Comparison of ENCODE assay signal across 18 cellular contexts in the genomic region with DNA sequence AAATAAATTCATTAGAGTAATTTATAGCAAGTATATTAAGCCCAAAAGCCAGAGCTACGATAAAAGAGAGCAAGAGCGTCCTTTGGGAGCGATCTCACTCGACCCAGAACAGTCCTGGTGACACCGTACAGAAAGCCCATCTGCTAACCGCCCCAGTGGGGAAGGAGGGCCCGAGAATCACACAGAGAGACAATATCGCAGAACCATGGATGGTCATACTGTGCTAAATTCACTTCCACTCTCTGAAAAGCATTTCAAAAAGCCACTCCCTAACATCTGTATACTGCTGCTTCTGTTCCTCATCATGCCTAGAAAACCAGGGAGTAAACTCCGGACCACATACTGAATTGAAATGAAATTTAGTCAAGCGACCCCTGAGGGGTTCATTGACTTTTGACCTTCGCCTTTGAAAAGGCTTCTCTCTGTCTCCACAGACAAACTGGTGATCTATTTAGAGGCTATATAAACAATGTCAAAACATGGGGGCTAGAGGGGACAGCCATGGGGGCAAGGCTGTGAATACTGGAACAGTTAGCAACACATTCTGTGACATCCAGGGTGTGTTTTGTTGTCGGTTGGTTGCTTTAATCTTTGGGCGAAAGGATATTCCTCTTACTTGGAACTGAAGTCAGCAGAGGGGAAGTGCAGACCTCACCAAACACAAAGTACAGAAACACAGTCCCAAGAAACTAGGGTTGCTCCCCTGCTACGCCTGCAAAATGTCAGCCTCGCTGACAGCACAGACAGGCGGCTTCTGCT.
DNase-seq lines count a peak whose midpoint lies in the region; ATAC-seq, FAIRE-seq and TF ChIP-seq lines count a peak whose summit lies in the region.
"Had no signal": no experiment of that assay in that cellular context is flagged by ENCODE, and none has a peak within 500 bp of the region (broad histone marks: within the 10 kb centered on the region; RNA-seq: fewer than 3 reads in every experiment).

No MANE protein-coding gene starts in this region.

- no peaks in the 10 kb centered on the region for H3K4me1 Mint-ChIP-seq in activated CD4-positive, alpha-beta T cell treated with anti-CD3 and anti-CD28 coated beads, Interleukin-2, amount 10 ng/mL, durations not matched to agents 24 days and 14 days
- H3K4me1 Mint-ChIP-seq in activated CD4-positive, alpha-beta T cell treated with anti-CD3 and anti-CD28 coated beads, Interleukin-2, amount 10 ng/mL, durations not matched to agents 7 days and 5 days = no peaks in the 10 kb centered on the region
- H3K4me1 Mint-ChIP-seq: stimulated activated effector memory CD8-positive, alpha-beta T cell treated with anti-CD3 and anti-CD28 coated beads, Interleukin-12 subunit alpha, Interleukin-12 subunit beta, amount 100 ng/mL, for 72 hours had no signal

- CTCF ChIA-PET in activated CD4-positive, alpha-beta T cell treated with anti-CD3 and anti-CD28 coated beads, Interleukin-2, amount 10 ng/mL, durations not matched to agents 7 days and 5 days (lab: Charles Lee) = interaction anchor here (1.4 kb wide), 1 partner anchor 14 kb away, joined by 3 read pairs; no protein-coding TSS in a partner anchor

- H3K36me3 Mint-ChIP-seq in activated CD4-positive, alpha-beta T cell treated with anti-CD3 and anti-CD28 coated beads, Interleukin-2, amount 10 ng/mL, durations not matched to agents 24 days and 14 days (ENCODE audit: low read depth) = no peaks in the 10 kb centered on the region
- H3K36me3 Mint-ChIP-seq in activated CD4-positive, alpha-beta T cell treated with anti-CD3 and anti-CD28 coated beads, Interleukin-2, amount 10 ng/mL, durations not matched to agents 7 days and 5 days (ENCODE audit: low read depth) = no peaks in the 10 kb centered on the region
- H3K36me3 Mint-ChIP-seq: activated naive CD4-positive, alpha-beta T cell treated with anti-CD3 and anti-CD28 coated beads, Interleukin-2, amount 50 U/mL, for 72 hours; CD8-positive, alpha-beta T cell; stimulated activated effector memory CD8-positive, alpha-beta T cell treated with anti-CD3 and anti-CD28 coated beads, Interleukin-12 subunit alpha, Interleukin-12 subunit beta, amount 100 ng/mL, for 72 hours had no signal

- FAIRE-seq in HTR-8/SVneo (lab: Jason Lieb, UNC) = no peak

- H3K4me2 ChIP-seq in osteoblast (ENCODE audit: insufficient read depth, low read length) = no peak overlapping the region

- ATAC-seq in left colon = peak; percentile 25
- ATAC-seq in GM21526 (IDR thresholded peaks at IDR 0.05; ENCODE audit: low FRiP score, unreplicated experiment) = no peak
- ATAC-seq: activated naive CD4-positive, alpha-beta T cell treated with anti-CD3 and anti-CD28 coated beads, Interleukin-2, amount 50 U/mL, for 72 hours; CD8-positive, alpha-beta T cell; stimulated activated effector memory CD8-positive, alpha-beta T cell treated with anti-CD3 and anti-CD28 coated beads, Interleukin-12 subunit alpha, Interleukin-12 subunit beta, amount 100 ng/mL, for 72 hours had no signal

- H3K27me3 ChIP-seq in osteoblast (ENCODE audit: insufficient read depth, low read length) = no peaks in the 10 kb centered on the region
- no peaks in the 10 kb centered on the region for H3K27me3 ChIP-seq in Peyer's patch

- TF ChIP-seq POLR2A in Peyer's patch (IDR thresholded peaks at IDR 0.05) = no peak

- H3K4me3 ChIP-seq in osteoblast (ENCODE audit: insufficient read depth, low read length) = no peak overlapping the region
- no peak overlapping the region for H3K4me3 ChIP-seq in Peyer's patch
- H3K4me3 ChIP-seq: prostate gland had no signal

- peak; percentile 37 for DNase-seq in activated CD4-positive, alpha-beta T cell treated with anti-CD3 and anti-CD28 coated beads, Interleukin-2, amount 10 ng/mL, durations not matched to agents 24 days and 14 days
- no peak for DNase-seq in activated CD4-positive, alpha-beta T cell treated with anti-CD3 and anti-CD28 coated beads, Interleukin-2, amount 10 ng/mL, durations not matched to agents 7 days and 5 days
- DNase-seq in left colon (peak in 1 of 2 donors; percentile 30), osteoblast (ENCODE audit: insufficient read length, low spot score, missing footprints) (no peak), amniotic stem cell (lab: John Stamatoyannopoulos, UW) (no peak), Peyer's patch (no peak), HTR-8/SVneo (ENCODE audit: insufficient read length, low spot score) (no peak)
- DNase-seq: activated CD4-positive, CD25-positive, alpha-beta regulatory T cell; CD8-positive, alpha-beta T cell; mammary epithelial cell; NCI-H2227 treated with DMSO at 0.1 percent for 48 hours; OCI-M1; stimulated activated CD4-positive, alpha-beta T cell treated with anti-CD3 and anti-CD28 coated beads, Interleukin-4, amount 100 ng/mL, for 24 hours had no signal

- H3K27ac Mint-ChIP-seq in activated CD4-positive, alpha-beta T cell treated with anti-CD3 and anti-CD28 coated beads, Interleukin-2, amount 10 ng/mL, durations not matched to agents 24 days and 14 days = no peak overlapping the region
- H3K27ac Mint-ChIP-seq in activated CD4-positive, alpha-beta T cell treated with anti-CD3 and anti-CD28 coated beads, Interleukin-2, amount 10 ng/mL, durations not matched to agents 7 days and 5 days = no peak overlapping the region
- H3K27ac Mint-ChIP-seq: activated naive CD4-positive, alpha-beta T cell treated with anti-CD3 and anti-CD28 coated beads, Interleukin-2, amount 50 U/mL, for 72 hours; CD8-positive, alpha-beta T cell; stimulated activated effector memory CD8-positive, alpha-beta T cell treated with anti-CD3 and anti-CD28 coated beads, Interleukin-12 subunit alpha, Interleukin-12 subunit beta, amount 100 ng/mL, for 72 hours had no signal

- H3K4me1 ChIP-seq in osteoblast (ENCODE audit: insufficient read depth, low read length) (no peaks in the 10 kb centered on the region), Peyer's patch (peaks cover 0 to 3% (median 0%) of the 10 kb centered on the region in 4 donors)
- H3K4me1 ChIP-seq: prostate gland had no signal

- POLR2A ChIA-PET in activated CD4-positive, alpha-beta T cell treated with anti-CD3 and anti-CD28 coated beads, Interleukin-2, amount 10 ng/mL, durations not matched to agents 7 days and 5 days (lab: Charles Lee) = no interaction called here

- intact Hi-C loops in activated CD4-positive, alpha-beta T cell treated with anti-CD3 and anti-CD28 coated beads, Interleukin-2, amount 10 ng/mL, durations not matched to agents 24 days and 14 days (cut with micrococcal nuclease) = no loop called here
- intact Hi-C loops in left colon (cut with DNase I, micrococcal nuclease) = no loop called here

- H3K9me3 Mint-ChIP-seq in activated CD4-positive, alpha-beta T cell treated with anti-CD3 and anti-CD28 coated beads, Interleukin-2, amount 10 ng/mL, durations not matched to agents 24 days and 14 days = peaks cover 3% of the 10 kb centered on the region
- H3K9me3 Mint-ChIP-seq in activated CD4-positive, alpha-beta T cell treated with anti-CD3 and anti-CD28 coated beads, Interleukin-2, amount 10 ng/mL, durations not matched to agents 7 days and 5 days = no peaks in the 10 kb centered on the region
- H3K9me3 Mint-ChIP-seq: activated naive CD4-positive, alpha-beta T cell treated with anti-CD3 and anti-CD28 coated beads, Interleukin-2, amount 50 U/mL, for 72 hours; CD8-positive, alpha-beta T cell; stimulated activated effector memory CD8-positive, alpha-beta T cell treated with anti-CD3 and anti-CD28 coated beads, Interleukin-12 subunit alpha, Interleukin-12 subunit beta, amount 100 ng/mL, for 72 hours had no signal

- H4K20me1 ChIP-seq in osteoblast (ENCODE audit: insufficient read depth, low read length) = no peaks in the 10 kb centered on the region

- no peaks in the 10 kb centered on the region for H3K27me3 Mint-ChIP-seq in activated CD4-positive, alpha-beta T cell treated with anti-CD3 and anti-CD28 coated beads, Interleukin-2, amount 10 ng/mL, durations not matched to agents 24 days and 14 days
- H3K27me3 Mint-ChIP-seq in activated CD4-positive, alpha-beta T cell treated with anti-CD3 and anti-CD28 coated beads, Interleukin-2, amount 10 ng/mL, durations not matched to agents 7 days and 5 days = no peaks in the 10 kb centered on the region

- no peak for TF ChIP-seq CTCF in osteoblast (IDR thresholded peaks at IDR 0.05; ENCODE audit: extremely low read depth, low read depth, low read length)
- TF ChIP-seq CTCF in Peyer's patch (IDR thresholded peaks at IDR 0.05) = no peak

- no peak overlapping the region for H3K4me3 Mint-ChIP-seq in activated CD4-positive, alpha-beta T cell treated with anti-CD3 and anti-CD28 coated beads, Interleukin-2, amount 10 ng/mL, durations not matched to agents 24 days and 14 days
- no peak overlapping the region for H3K4me3 Mint-ChIP-seq in activated CD4-positive, alpha-beta T cell treated with anti-CD3 and anti-CD28 coated beads, Interleukin-2, amount 10 ng/mL, durations not matched to agents 7 days and 5 days
- H3K4me3 Mint-ChIP-seq: CD8-positive, alpha-beta T cell; stimulated activated effector memory CD8-positive, alpha-beta T cell treated with anti-CD3 and anti-CD28 coated beads, Interleukin-12 subunit alpha, Interleukin-12 subunit beta, amount 100 ng/mL, for 72 hours had no signal

- H3K9me3 ChIP-seq in osteoblast (ENCODE audit: low read depth, low read length) = no peaks in the 10 kb centered on the region
- no peaks in the 10 kb centered on the region for H3K9me3 ChIP-seq in Peyer's patch
- H3K9me3 ChIP-seq: prostate gland had no signal

- H2AFZ ChIP-seq in osteoblast (ENCODE audit: low read length) = peak overlapping the region; percentile 57

- H3K36me3 ChIP-seq in osteoblast (ENCODE audit: insufficient read depth, low read length) (no peaks in the 10 kb centered on the region), Peyer's patch (no peaks in the 10 kb centered on the region)
- H3K36me3 ChIP-seq: prostate gland had no signal

- H3K27ac ChIP-seq in osteoblast (ENCODE audit: low read depth, low read length) (no peak overlapping the region), Peyer's patch (peak overlapping the region in 2 of 4 donors; percentile 22 to 37)
- H3K27ac ChIP-seq: 22Rv1, prostate gland had no signal

- H3K79me2 ChIP-seq in osteoblast (ENCODE audit: insufficient read depth, low read length) = no peaks in the 10 kb centered on the region
